12 cellular contexts compared by ENCODE assay signal in the genomic region with DNA sequence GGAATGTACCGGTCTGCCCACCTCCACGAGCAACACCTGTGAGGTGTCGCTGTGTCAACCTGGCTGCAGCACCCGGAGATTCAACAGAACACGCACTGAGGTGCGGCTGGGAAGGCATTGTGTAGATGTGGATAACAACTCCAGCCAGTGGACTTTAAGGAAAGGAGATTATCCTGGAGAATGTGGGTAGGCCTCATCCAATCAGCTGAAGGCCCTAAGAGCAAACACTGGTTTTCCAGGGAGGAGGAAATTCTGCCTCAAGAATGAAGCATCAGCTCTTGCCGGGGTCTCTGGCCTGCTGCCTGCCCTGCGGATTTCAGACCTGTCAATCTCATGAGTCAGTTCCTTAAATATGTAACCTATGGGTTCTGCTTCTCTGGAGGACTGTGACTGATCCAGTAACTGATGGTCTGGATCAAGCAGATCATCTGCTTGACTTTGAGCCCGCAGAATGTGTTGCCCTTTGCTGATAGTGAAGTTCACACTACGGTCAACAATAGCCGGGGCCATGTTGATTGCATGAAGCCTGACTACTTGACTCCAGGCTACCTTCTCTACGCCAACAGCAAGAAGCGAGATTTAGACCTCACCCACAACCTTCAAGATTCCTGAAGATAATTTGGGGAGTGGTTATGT. TPM values are rescaled to one million over a fixed set of nuclear protein-coding genes. Genes with fewer than 3 reads are reported as not detected.
DNase-seq lines count a peak whose midpoint lies in the region; ATAC-seq and TF ChIP-seq lines count a peak whose summit lies in the region.
"Had no signal": no experiment of that assay in that cellular context is flagged by ENCODE, and none has a peak within 500 bp of the region (broad histone marks: within the 10 kb centered on the region; RNA-seq: fewer than 3 reads in every experiment).

No MANE protein-coding gene starts in this region.

- in situ Hi-C loops in brain microvascular endothelial cell (cut with HindIII; ENCODE audit: low pct_ligation_motif_present, low sequenced_read_pairs), result no loop called here

- peaks cover 90% of the 10 kb centered on the region for H3K4me1 ChIP-seq in BLaER1
- H3K4me1 ChIP-seq in mesodermal cell (ENCODE audit: control insufficient read depth, insufficient read depth, low read length, poor library complexity, severe bottlenecking), result peaks cover 28% of the 10 kb centered on the region
- H3K4me1 ChIP-seq: esophagus muscularis mucosa, vagina had no signal

- H3K4me2 ChIP-seq in BLaER1, result peak overlapping the region; percentile 98

- DNase-seq in M059J (ENCODE audit: low read depth), result peak; percentile 89
- peak; percentile 93 for DNase-seq in brain microvascular endothelial cell
- DNase-seq in DMS 273 (lab: John Stamatoyannopoulos, UW; ENCODE audit: unreplicated experiment), result no peak
- DNase-seq: WERI-Rb-1 had no signal

- ATAC-seq in HG02798 (IDR thresholded peaks at IDR 0.05; ENCODE audit: poor library complexity, unreplicated experiment) (no peak), GM19351 (IDR thresholded peaks at IDR 0.05; ENCODE audit: unreplicated experiment) (no peak), GM18520 (IDR thresholded peaks at IDR 0.05; ENCODE audit: unreplicated experiment) (no peak)

- peak overlapping the region; percentile 30; the same call in 1 of the 2 replicates for H3K9ac ChIP-seq in BLaER1

- no peak for TF ChIP-seq CTCF in brain microvascular endothelial cell (IDR thresholded peaks at IDR 0.05; ENCODE audit: low read depth, low read length, missing control alignments)

- H3K27ac ChIP-seq in BLaER1, result peak overlapping the region; percentile 68
- peak overlapping the region; percentile 50 for H3K27ac ChIP-seq in brain microvascular endothelial cell
- H3K27ac ChIP-seq in mesodermal cell (ENCODE audit: low read depth, low read length, severe bottlenecking), result peak overlapping the region; percentile 60
- H3K27ac ChIP-seq: C4-2B, esophagus muscularis mucosa, vagina, WERI-Rb-1 had no signal

- WGBS in mesodermal cell (ENCODE audit: insufficient coverage in 2 of 2), 2 experiments, result 89 to 95% methylated on average over 11 of the region's 13 CpGs

- H3K4me3 ChIP-seq in BLaER1 (no peak overlapping the region), brain microvascular endothelial cell (ENCODE audit: low read depth, low read length) (no peak overlapping the region), mesodermal cell (ENCODE audit: extremely low read depth, insufficient read depth, low read length, poor library complexity, severe bottlenecking) (no peak overlapping the region)
- H3K4me3 ChIP-seq: esophagus muscularis mucosa, vagina had no signal

- peaks cover 3% of the 10 kb centered on the region; the same call in 1 of the 2 replicates for H3K36me3 ChIP-seq in BLaER1
- no peaks in the 10 kb centered on the region for H3K36me3 ChIP-seq in brain microvascular endothelial cell (replicated peaks)
- no peaks in the 10 kb centered on the region for H3K36me3 ChIP-seq in mesodermal cell (ENCODE audit: control insufficient read depth, insufficient read depth, low read length)

- no peaks in the 10 kb centered on the region for H4K20me1 ChIP-seq in BLaER1

- H3K27me3 ChIP-seq in BLaER1 (no peaks in the 10 kb centered on the region), brain microvascular endothelial cell (replicated peaks) (no peaks in the 10 kb centered on the region)
- H3K27me3 ChIP-seq: esophagus muscularis mucosa, vagina had no signal

- H3K9me3 ChIP-seq in BLaER1, result no peaks in the 10 kb centered on the region
- H3K9me3 ChIP-seq in mesodermal cell (ENCODE audit: control insufficient read depth, low read length), result no peaks in the 10 kb centered on the region
- H3K9me3 ChIP-seq: esophagus muscularis mucosa, vagina had no signal

RNA-seq across cellular contexts. Expression of gene PRDM15, which starts 15.9 kb away (rescaled TPM):
- total RNA-seq in M059J (2014; rRNA removed; shearing (Covaris generic)), result 4.8 and 8.0 TPM in 2 replicates
- 7.1 TPM for polyA plus RNA-seq in mesodermal cell (2013, experiment 1 of 2)
- polyA plus RNA-seq in mesodermal cell (2013, experiment 2 of 2), result 4.8 TPM

RNA-seq across cellular contexts. Expression of gene C2CD2, which starts 58.8 kb away (rescaled TPM):
- total RNA-seq in M059J (2014; rRNA removed; shearing (Covaris generic)), result 13.2 and 32.1 TPM in 2 replicates
- polyA plus RNA-seq in mesodermal cell (2013, experiment 1 of 2), result 9.5 TPM
- polyA plus RNA-seq in mesodermal cell (2013, experiment 2 of 2), result 10.1 TPM
